In the genomic region with DNA sequence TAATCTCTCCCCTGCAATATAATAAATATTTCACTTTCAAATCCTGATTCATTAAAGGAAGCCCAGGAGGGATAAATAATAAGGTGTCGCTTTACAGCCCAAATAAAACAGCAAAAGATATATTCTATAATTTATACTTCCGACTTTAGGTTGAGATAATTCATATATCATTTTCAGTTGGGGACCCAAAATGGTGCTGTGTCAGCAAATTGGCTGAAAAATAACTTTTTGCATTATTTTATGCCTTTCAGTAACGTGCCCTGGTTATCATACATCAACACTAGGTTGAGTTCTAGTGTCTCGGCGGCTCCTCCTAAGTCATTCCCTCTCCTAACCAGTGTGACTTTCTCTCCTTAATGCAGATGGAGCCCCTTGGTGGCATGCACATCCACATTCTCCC, we compare ENCODE assay signal across 18 cellular contexts.
DNase-seq lines count a peak whose midpoint lies in the region; ATAC-seq, FAIRE-seq and TF ChIP-seq lines count a peak whose summit lies in the region.
"Had no signal": no experiment of that assay in that cellular context is flagged by ENCODE, and none has a peak within 500 bp of the region (broad histone marks: within the 10 kb centered on the region; RNA-seq: fewer than 3 reads in every experiment).

No MANE protein-coding gene starts in this region.

- no peaks in the 10 kb centered on the region for H3K27me3 ChIP-seq in IMR-90 (ENCODE audit: control insufficient read depth, insufficient read depth, low read length)
- H3K27me3 ChIP-seq in H1 (replicated peaks in 1 of 4; ENCODE audit: control insufficient read depth in 3 of 4, extremely low read depth in 1 of 4, insufficient read depth in 3 of 4, low read length in 3 of 4) = no peaks in the 10 kb centered on the region; a peak in 1 of 7 replicates
- H3K27me3 ChIP-seq: BLaER1 treated with 17β-estradiol and CSF1 and Interleukin-3, amounts not matched to agents 10 nM and 100 nM had no signal

- no peak overlapping the region for H2AFZ ChIP-seq in IMR-90 (replicated peaks; ENCODE audit: low read length, poor library complexity)
- no peak overlapping the region for H2AFZ ChIP-seq in H1 (ENCODE audit: low read length)

- H4K5ac ChIP-seq in IMR-90 (ENCODE audit: low read depth, low read length) = no peak overlapping the region
- H4K5ac ChIP-seq in H1 (ENCODE audit: insufficient read length, low read depth, low read length) = no peak overlapping the region

- H3K27ac ChIP-seq in A549 (no peak overlapping the region), IMR-90 (ENCODE audit: insufficient read depth, low read length) (no peak overlapping the region), H1 (ENCODE audit: low read depth, low read length) (no peak overlapping the region)
- H3K27ac ChIP-seq: BLaER1 treated with 17β-estradiol and CSF1 and Interleukin-3, amounts not matched to agents 10 nM and 100 nM; C4-2B had no signal

- no peak overlapping the region for H3K18ac ChIP-seq in IMR-90 (ENCODE audit: low read depth, low read length)
- H3K18ac ChIP-seq in H1 (ENCODE audit: extremely low read depth, low read length) = no peak overlapping the region

- H2BK5ac ChIP-seq in IMR-90 (ENCODE audit: low read depth, low read length, poor library complexity, severe bottlenecking) (no peak overlapping the region), H1 (ENCODE audit: low read depth, low read length) (no peak overlapping the region)

- H3K79me2 ChIP-seq in H1 (ENCODE audit: control insufficient read depth in 1 of 2, insufficient read depth in 2 of 2, low read length in 2 of 2) = no peaks in the 10 kb centered on the region

- no peak overlapping the region for H2BK12ac ChIP-seq in H1 (ENCODE audit: low read depth, low read length)

- TF ChIP-seq RAD21 in A549 (conservative IDR thresholded peaks at IDR 0.05 in 1 of 2, IDR thresholded peaks at IDR 0.05 in 1 of 2) (no peak), IMR-90 (IDR thresholded peaks at IDR 0.05; ENCODE audit: low read length) (no peak), H1 (IDR thresholded peaks at IDR 0.05 in 1 of 2, conservative IDR thresholded peaks at IDR 0.05 in 1 of 2; ENCODE audit: low read depth in 2 of 2, low read length in 2 of 2) (no peak)

- no peak overlapping the region for H3K23ac ChIP-seq in IMR-90 (ENCODE audit: low read depth, low read length)
- no peak overlapping the region for H3K23ac ChIP-seq in H1 (ENCODE audit: insufficient read length)

- no peak for ATAC-seq in A549
- ATAC-seq in IMR-90 (ENCODE audit: low read depth) = no peak
- ATAC-seq in GM18873 (IDR thresholded peaks at IDR 0.05; ENCODE audit: low FRiP score, unreplicated experiment) = no peak
- ATAC-seq in HG02840 (IDR thresholded peaks at IDR 0.05; ENCODE audit: low FRiP score, unreplicated experiment) = no peak
- ATAC-seq: CD8-positive, alpha-beta T cell had no signal

- H3K9me1 ChIP-seq in IMR-90 (ENCODE audit: insufficient read depth, low read length) = no peaks in the 10 kb centered on the region

- H3K4ac ChIP-seq in IMR-90 (ENCODE audit: low read depth, low read length) (no peak overlapping the region), H1 (replicated peaks; ENCODE audit: insufficient read length, low read depth, low read length) (no peak overlapping the region)

- no peak overlapping the region for H3K56ac ChIP-seq in IMR-90 (ENCODE audit: extremely low read depth, insufficient read depth, low read length)
- H3K56ac ChIP-seq in H1 (replicated peaks; ENCODE audit: insufficient read length, low read depth, low read length) = no peak overlapping the region

- CTCF ChIA-PET in A549 (lab: Yijun Ruan, JAX) = no interaction called here
- CTCF ChIA-PET in IMR-90 (lab: Yijun Ruan, JAX) = no interaction called here
- CTCF ChIA-PET in H1 (lab: Charles Lee; ENCODE audit: partially characterized antibody) = interaction anchor here (0.6 kb wide), 1 partner anchor 53 kb away, joined by 3 read pairs; no protein-coding TSS in a partner anchor

- H3K14ac ChIP-seq in IMR-90 (replicated peaks; ENCODE audit: low read depth, low read length) = no peak overlapping the region
- no peak overlapping the region for H3K14ac ChIP-seq in H1 (ENCODE audit: insufficient read length)

- H2BK120ac ChIP-seq in IMR-90 (ENCODE audit: low read depth, low read length) = no peak overlapping the region
- H2BK120ac ChIP-seq in H1 (replicated peaks; ENCODE audit: low read depth, low read length) = no peak overlapping the region

- 15% methylated on average over 5 of the region's 5 CpGs for WGBS in A549 (ENCODE audit: missing lambda C conversion rate)
- 50% methylated on average over 3 of the region's 5 CpGs; no CpG with 5 or more reads in 1 of the 2 experiments for WGBS in IMR-90 (ENCODE audit: extremely low coverage in 2 of 2, insufficient read length in 1 of 2), 2 experiments
- WGBS in H1 (ENCODE audit: extremely low coverage in 1 of 2, insufficient coverage in 1 of 2, insufficient read length in 1 of 2, insufficient replicate concordance in 2 of 2, low coverage in 1 of 2, low lambda C conversion rate in 2 of 2, missing lambda C conversion rate in 1 of 2), 2 experiments = 85% methylated on average over 5 of the region's 5 CpGs; no CpG with 5 or more reads in 1 of the 2 experiments

- FAIRE-seq in A549 (lab: Jason Lieb, UNC) = no peak
- no peak for FAIRE-seq in H1 (lab: Jason Lieb, UNC)
- FAIRE-seq: A204.1, D721Med, G401.6, GM12891 had no signal

- TF ChIP-seq CTCF in A549 (IDR thresholded peaks at IDR 0.05) = no peak
- TF ChIP-seq CTCF in IMR-90 (conservative IDR thresholded peaks at IDR 0.05; ENCODE audit: low read depth, low read length) = no peak
- no peak for TF ChIP-seq CTCF in H1 (IDR thresholded peaks at IDR 0.05; ENCODE audit: control extremely low read depth in 1 of 3, insufficient read depth in 1 of 3, low read depth in 1 of 3, low read length in 3 of 3)

- no peaks in the 10 kb centered on the region for H3K79me1 ChIP-seq in IMR-90 (ENCODE audit: low read depth in 1 of 2, low read length in 2 of 2)
- H3K79me1 ChIP-seq in H1 (ENCODE audit: low read depth, low read length) = no peaks in the 10 kb centered on the region

- H3K23me2 ChIP-seq in H1 (ENCODE audit: low read depth, low read length) = no peaks in the 10 kb centered on the region

- TF ChIP-seq POLR2A in A549 (IDR thresholded peaks at IDR 0.05; ENCODE audit: low read length) (no peak), IMR-90 (IDR thresholded peaks at IDR 0.05; ENCODE audit: low read depth, low read length) (no peak), H1 (IDR thresholded peaks at IDR 0.05; ENCODE audit: control extremely low read depth in 1 of 2, low read depth in 2 of 2, low read length in 2 of 2) (no peak)

- BruUV-seq in IMR-90 (replicated peaks; lab: Mats Ljungman, UMichigan) = no TSS peak

- H4K91ac ChIP-seq in IMR-90 (ENCODE audit: insufficient read depth, low read depth, low read length) (no peak overlapping the region), H1 (replicated peaks; ENCODE audit: insufficient read length, low read length) (no peak overlapping the region)

- H2BK15ac ChIP-seq in IMR-90 (ENCODE audit: low read depth, low read length) = no peak overlapping the region
- no peak overlapping the region for H2BK15ac ChIP-seq in H1 (ENCODE audit: low read length)

- H3K4me3 ChIP-seq in A549 = no peak overlapping the region
- no peak overlapping the region for H3K4me3 ChIP-seq in IMR-90 (ENCODE audit: insufficient read depth, low read depth, low read length)
- H3K4me3 ChIP-seq in H1 (ENCODE audit: extremely low read depth in 1 of 4, insufficient read depth in 2 of 4, low read depth in 3 of 4, low read length in 4 of 4) = no peak overlapping the region
- H3K4me3 ChIP-seq: BLaER1 treated with 17β-estradiol and CSF1 and Interleukin-3, amounts not matched to agents 10 nM and 100 nM had no signal

- DNase-seq in A549 (ENCODE audit: low read depth in 1 of 2, low spot score in 1 of 2) (no peak), IMR-90 (no peak), H1 (ENCODE audit: low read depth in 1 of 2, low spot score in 2 of 2) (no peak)
- DNase-seq: 8988T; AML-193; Caco-2; Calu3; CD4-positive, alpha-beta T cell; CD8-positive, alpha-beta T cell; GF-D8 had no signal

- H3K9me3 ChIP-seq in A549 = no peaks in the 10 kb centered on the region
- H3K9me3 ChIP-seq in IMR-90 (ENCODE audit: control insufficient read depth, insufficient read depth, low read length) = peaks cover 4% of the 10 kb centered on the region
- no peaks in the 10 kb centered on the region for H3K9me3 ChIP-seq in H1 (ENCODE audit: insufficient read depth in 2 of 2, low read depth in 1 of 2, low read length in 1 of 2)
- H3K9me3 ChIP-seq: Caco-2 had no signal

- H3K4me2 ChIP-seq in A549 (no peak overlapping the region), IMR-90 (ENCODE audit: low read depth, low read length) (no peak overlapping the region), H1 (ENCODE audit: insufficient read depth in 1 of 2, low read depth in 2 of 2, low read length in 2 of 2) (no peak overlapping the region)
- H3K4me2 ChIP-seq: BLaER1 treated with 17β-estradiol and CSF1 and Interleukin-3, amounts not matched to agents 10 nM and 100 nM had no signal

- dilution Hi-C loops in IMR-90 (cut with HindIII; ENCODE audit: low sequenced_read_pairs, unreplicated experiment) = no loop called here

- TF ChIP-seq EP300 in A549 (IDR thresholded peaks at IDR 0.05) (no peak), H1 (IDR thresholded peaks at IDR 0.05; ENCODE audit: borderline replicate concordance in 1 of 2, low read depth in 2 of 2, low read length in 2 of 2) (no peak)

- no peaks in the 10 kb centered on the region for H3K4me1 ChIP-seq in A549
- H3K4me1 ChIP-seq in IMR-90 (ENCODE audit: control insufficient read depth, insufficient read depth, low read length) = no peaks in the 10 kb centered on the region
- no peaks in the 10 kb centered on the region; a peak in 1 of 7 replicates for H3K4me1 ChIP-seq in H1 (replicated peaks in 1 of 4; ENCODE audit: control insufficient read depth in 3 of 4, insufficient read depth in 4 of 4, low read length in 3 of 4)
- H3K4me1 ChIP-seq: BLaER1 treated with 17β-estradiol and CSF1 and Interleukin-3, amounts not matched to agents 10 nM and 100 nM; Caco-2 had no signal

- no peak overlapping the region for H4K8ac ChIP-seq in IMR-90 (ENCODE audit: low read depth in 2 of 2, low read length in 2 of 2)
- no peak overlapping the region for H4K8ac ChIP-seq in H1 (ENCODE audit: extremely low read depth, insufficient read depth, low read length)

- H2BK20ac ChIP-seq in IMR-90 (ENCODE audit: low read depth, low read length) (no peak overlapping the region), H1 (ENCODE audit: low read length) (no peak overlapping the region)

- H4K20me1 ChIP-seq in IMR-90 (ENCODE audit: insufficient read depth, low read length) (no peaks in the 10 kb centered on the region), H1 (replicated peaks in 1 of 2; ENCODE audit: control insufficient read depth in 1 of 2, insufficient read depth in 2 of 2, low read length in 2 of 2) (no peaks in the 10 kb centered on the region)
- H4K20me1 ChIP-seq: BLaER1 treated with 17β-estradiol and CSF1 and Interleukin-3, amounts not matched to agents 10 nM and 100 nM had no signal

- H2AK5ac ChIP-seq in IMR-90 (ENCODE audit: low read depth, low read length) (no peak overlapping the region), H1 (ENCODE audit: low read depth, low read length) (no peak overlapping the region)

- H3K9ac ChIP-seq in IMR-90 (ENCODE audit: low read depth, low read length) (no peak overlapping the region), H1 (replicated peaks in 1 of 4; ENCODE audit: extremely low read depth in 1 of 4, low read depth in 3 of 4, low read length in 3 of 4) (no peak overlapping the region)
- H3K9ac ChIP-seq: BLaER1 treated with 17β-estradiol and CSF1 and Interleukin-3, amounts not matched to agents 10 nM and 100 nM had no signal

- in situ Hi-C loops in IMR-90 (cut with MboI; ENCODE audit: low sequenced_read_pairs) = no loop called here

- H3K36me3 ChIP-seq in IMR-90 (ENCODE audit: control insufficient read depth, insufficient read depth, low read length) (no peaks in the 10 kb centered on the region), H1 (ENCODE audit: control insufficient read depth in 2 of 4, insufficient read depth in 4 of 4, low read length in 3 of 4) (no peaks in the 10 kb centered on the region)
- H3K36me3 ChIP-seq: BLaER1 treated with 17β-estradiol and CSF1 and Interleukin-3, amounts not matched to agents 10 nM and 100 nM had no signal

- no peak overlapping the region for H2AK9ac ChIP-seq in IMR-90 (replicated peaks; ENCODE audit: low read depth, low read length, poor library complexity)

- intact Hi-C loops in IMR-90 (cut with micrococcal nuclease) = no loop called here

- POLR2A ChIA-PET in A549 (lab: Yijun Ruan, JAX) (no interaction called here), IMR-90 (lab: Charles Lee; ENCODE audit: unreplicated experiment) (no interaction called here), H1 (lab: Charles Lee; ENCODE audit: partially characterized antibody) (no interaction called here)

Comparison
In these comparisons a context has a peak if more than half of its experiments do, and no peak if none do; other contexts are left out.
1. Of the 18 proteins assayed by ChIP-seq in both H1 and A549: peak only in H1: none; only in A549: none; in both: MAFK; in neither: 17.